1 cellular context compared by ENCODE assay signal in the genomic region with DNA sequence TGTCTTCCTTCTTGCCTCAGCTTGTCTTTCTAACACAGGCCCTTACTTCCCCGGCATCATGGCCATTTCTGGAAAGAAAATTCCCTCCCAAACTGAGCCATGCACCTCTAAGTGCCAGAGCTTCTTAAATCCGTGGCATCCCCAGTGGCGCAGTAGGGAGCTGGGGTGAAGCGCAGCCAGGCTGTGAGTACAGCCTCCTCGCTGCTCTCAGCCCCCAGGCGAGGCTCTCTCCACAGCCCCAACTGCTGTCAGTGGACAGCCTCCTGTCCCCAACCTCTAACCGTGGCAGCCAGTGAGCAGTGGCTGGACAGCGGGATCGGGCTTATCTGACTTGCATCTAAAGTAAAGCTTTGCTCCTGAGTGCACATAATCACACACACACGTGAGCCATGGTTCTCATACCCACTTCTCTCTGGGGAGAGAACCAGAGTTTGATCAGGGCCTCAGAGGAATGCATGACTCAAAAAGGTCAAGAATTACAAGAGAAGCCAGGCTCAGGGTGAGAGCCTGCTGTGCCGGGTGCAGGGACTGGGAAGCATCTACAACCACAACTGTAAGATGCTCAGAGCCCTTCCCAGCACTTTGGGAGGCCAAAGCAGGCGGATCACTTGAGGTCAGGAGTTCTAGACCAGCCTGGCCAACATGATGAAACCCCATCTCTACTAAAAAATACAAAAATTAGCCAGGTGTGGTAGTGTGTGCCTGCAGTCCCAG.
A peak's percentile ranks its signal among the peaks of the same experiment; 100 is the strongest.
TF ChIP-seq lines count a peak whose summit lies in the region.

No MANE protein-coding gene starts in this region.

TF ChIP-seq in HepG2, 621 proteins besides CTCF, POLR2A, EP300 and RAD21 (continued from another document and continues in another):
- TF ChIP-seq, protein P1, sequence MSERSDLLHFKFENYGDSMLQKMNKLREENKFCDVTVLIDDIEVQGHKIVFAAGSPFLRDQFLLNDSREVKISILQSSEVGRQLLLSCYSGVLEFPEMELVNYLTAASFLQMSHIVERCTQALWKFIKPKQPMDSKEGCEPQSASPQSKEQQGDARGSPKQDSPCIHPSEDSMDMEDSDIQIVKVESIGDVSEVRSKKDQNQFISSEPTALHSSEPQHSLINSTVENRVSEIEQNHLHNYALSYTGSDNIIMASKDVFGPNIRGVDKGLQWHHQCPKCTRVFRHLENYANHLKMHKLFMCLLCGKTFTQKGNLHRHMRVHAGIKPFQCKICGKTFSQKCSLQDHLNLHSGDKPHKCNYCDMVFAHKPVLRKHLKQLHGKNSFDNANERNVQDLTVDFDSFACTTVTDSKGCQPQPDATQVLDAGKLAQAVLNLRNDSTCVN (CRISPR knock-in tag; IDR thresholded peaks at IDR 0.05; ENCODE audit: borderline replicate concordance) = peak; percentile 86; the same call in 1 of the 2 replicates
- TF ChIP-seq ARID4A (CRISPR knock-in tag; IDR thresholded peaks at IDR 0.05; ENCODE audit: borderline replicate concordance) (peak; percentile 55; the same call in 1 of the 2 replicates), ZNF713 (CRISPR knock-in tag; IDR thresholded peaks at IDR 0.05) (no peak), NFYB (CRISPR knock-in tag; IDR thresholded peaks at IDR 0.05) (peak; percentile 21; the same call in 1 of the 2 replicates), SRF (IDR thresholded peaks at IDR 0.05; ENCODE audit: low read depth, low read length) (no peak), CHD2 (IDR thresholded peaks at IDR 0.05; ENCODE audit: low read depth, low read length) (no peak; the same call in 1 of the 2 replicates), ZNF431 (CRISPR knock-in tag; IDR thresholded peaks at IDR 0.05; ENCODE audit: borderline replicate concordance, low read depth) (no peak), CAMTA2 (CRISPR knock-in tag; IDR thresholded peaks at IDR 0.05; ENCODE audit: borderline replicate concordance) (no peak), RBM22 (optimal IDR thresholded peaks at IDR 0.05; ENCODE audit: low read length) (no peak), ZNF605 (CRISPR knock-in tag; IDR thresholded peaks at IDR 0.05) (no peak; the same call in 1 of the 2 replicates), POGK (CRISPR knock-in tag; conservative IDR thresholded peaks at IDR 0.05) (peak; percentile 66), MLX (CRISPR knock-in tag; IDR thresholded peaks at IDR 0.05) (peak; percentile 91), RNF2 (conservative IDR thresholded peaks at IDR 0.05; ENCODE audit: low read depth) (no peak), GATAD1 (CRISPR knock-in tag; IDR thresholded peaks at IDR 0.05) (peak; percentile 57), ZNF510 (CRISPR knock-in tag; IDR thresholded peaks at IDR 0.05; ENCODE audit: low read depth) (no peak; the same call in 1 of the 2 replicates), SRSF1 (optimal IDR thresholded peaks at IDR 0.05; ENCODE audit: low read depth, low read length) (no peak), ZNF253 (CRISPR knock-in tag; IDR thresholded peaks at IDR 0.05; ENCODE audit: borderline replicate concordance) (peak; percentile 71; the same call in 1 of the 2 replicates), ZFP36 (IDR thresholded peaks at IDR 0.05; ENCODE audit: borderline replicate concordance, low read depth, low read length, partially characterized antibody) (no peak), GMEB1 (CRISPR knock-in tag; IDR thresholded peaks at IDR 0.05; ENCODE audit: borderline replicate concordance) (no peak), MTA3 (CRISPR knock-in tag; IDR thresholded peaks at IDR 0.05) (no peak), THAP11 (CRISPR knock-in tag; IDR thresholded peaks at IDR 0.05) (peak; percentile 78), ZNF552 (CRISPR knock-in tag; IDR thresholded peaks at IDR 0.05; ENCODE audit: borderline replicate concordance) (no peak), XRCC5 (optimal IDR thresholded peaks at IDR 0.05; ENCODE audit: low read length) (no peak), ZNF772 (CRISPR knock-in tag; IDR thresholded peaks at IDR 0.05) (peak; percentile 28; the same call in 1 of the 2 replicates), CBX5 (CRISPR knock-in tag; IDR thresholded peaks at IDR 0.05; ENCODE audit: borderline replicate concordance) (peak; percentile 47; the same call in 1 of the 2 replicates), ZSCAN29 (CRISPR knock-in tag; conservative IDR thresholded peaks at IDR 0.05) (0 out of 2 replicates have a peak, but pooled peaks have one; percentile 36), NR1H2 (CRISPR knock-in tag; IDR thresholded peaks at IDR 0.05; ENCODE audit: borderline replicate concordance, low read depth) (no peak), ZNF256 (CRISPR knock-in tag; conservative IDR thresholded peaks at IDR 0.05) (no peak), BRCA1 (CRISPR knock-in tag; IDR thresholded peaks at IDR 0.05) (no peak)
- TF ChIP-seq, protein P2, sequence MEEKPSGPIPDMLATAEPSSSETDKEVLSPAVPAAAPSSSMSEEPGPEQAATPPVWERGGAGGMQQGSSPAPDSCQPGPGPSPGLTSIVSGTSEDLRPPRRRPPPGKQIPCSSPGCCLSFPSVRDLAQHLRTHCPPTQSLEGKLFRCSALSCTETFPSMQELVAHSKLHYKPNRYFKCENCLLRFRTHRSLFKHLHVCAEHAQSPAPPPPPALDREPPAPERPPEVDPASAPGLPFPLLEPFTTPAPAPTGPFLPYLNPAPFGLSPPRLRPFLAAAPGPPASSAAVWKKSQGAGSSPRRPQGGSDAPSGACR (CRISPR knock-in tag; IDR thresholded peaks at IDR 0.05) = no peak
- TF ChIP-seq, protein P3, sequence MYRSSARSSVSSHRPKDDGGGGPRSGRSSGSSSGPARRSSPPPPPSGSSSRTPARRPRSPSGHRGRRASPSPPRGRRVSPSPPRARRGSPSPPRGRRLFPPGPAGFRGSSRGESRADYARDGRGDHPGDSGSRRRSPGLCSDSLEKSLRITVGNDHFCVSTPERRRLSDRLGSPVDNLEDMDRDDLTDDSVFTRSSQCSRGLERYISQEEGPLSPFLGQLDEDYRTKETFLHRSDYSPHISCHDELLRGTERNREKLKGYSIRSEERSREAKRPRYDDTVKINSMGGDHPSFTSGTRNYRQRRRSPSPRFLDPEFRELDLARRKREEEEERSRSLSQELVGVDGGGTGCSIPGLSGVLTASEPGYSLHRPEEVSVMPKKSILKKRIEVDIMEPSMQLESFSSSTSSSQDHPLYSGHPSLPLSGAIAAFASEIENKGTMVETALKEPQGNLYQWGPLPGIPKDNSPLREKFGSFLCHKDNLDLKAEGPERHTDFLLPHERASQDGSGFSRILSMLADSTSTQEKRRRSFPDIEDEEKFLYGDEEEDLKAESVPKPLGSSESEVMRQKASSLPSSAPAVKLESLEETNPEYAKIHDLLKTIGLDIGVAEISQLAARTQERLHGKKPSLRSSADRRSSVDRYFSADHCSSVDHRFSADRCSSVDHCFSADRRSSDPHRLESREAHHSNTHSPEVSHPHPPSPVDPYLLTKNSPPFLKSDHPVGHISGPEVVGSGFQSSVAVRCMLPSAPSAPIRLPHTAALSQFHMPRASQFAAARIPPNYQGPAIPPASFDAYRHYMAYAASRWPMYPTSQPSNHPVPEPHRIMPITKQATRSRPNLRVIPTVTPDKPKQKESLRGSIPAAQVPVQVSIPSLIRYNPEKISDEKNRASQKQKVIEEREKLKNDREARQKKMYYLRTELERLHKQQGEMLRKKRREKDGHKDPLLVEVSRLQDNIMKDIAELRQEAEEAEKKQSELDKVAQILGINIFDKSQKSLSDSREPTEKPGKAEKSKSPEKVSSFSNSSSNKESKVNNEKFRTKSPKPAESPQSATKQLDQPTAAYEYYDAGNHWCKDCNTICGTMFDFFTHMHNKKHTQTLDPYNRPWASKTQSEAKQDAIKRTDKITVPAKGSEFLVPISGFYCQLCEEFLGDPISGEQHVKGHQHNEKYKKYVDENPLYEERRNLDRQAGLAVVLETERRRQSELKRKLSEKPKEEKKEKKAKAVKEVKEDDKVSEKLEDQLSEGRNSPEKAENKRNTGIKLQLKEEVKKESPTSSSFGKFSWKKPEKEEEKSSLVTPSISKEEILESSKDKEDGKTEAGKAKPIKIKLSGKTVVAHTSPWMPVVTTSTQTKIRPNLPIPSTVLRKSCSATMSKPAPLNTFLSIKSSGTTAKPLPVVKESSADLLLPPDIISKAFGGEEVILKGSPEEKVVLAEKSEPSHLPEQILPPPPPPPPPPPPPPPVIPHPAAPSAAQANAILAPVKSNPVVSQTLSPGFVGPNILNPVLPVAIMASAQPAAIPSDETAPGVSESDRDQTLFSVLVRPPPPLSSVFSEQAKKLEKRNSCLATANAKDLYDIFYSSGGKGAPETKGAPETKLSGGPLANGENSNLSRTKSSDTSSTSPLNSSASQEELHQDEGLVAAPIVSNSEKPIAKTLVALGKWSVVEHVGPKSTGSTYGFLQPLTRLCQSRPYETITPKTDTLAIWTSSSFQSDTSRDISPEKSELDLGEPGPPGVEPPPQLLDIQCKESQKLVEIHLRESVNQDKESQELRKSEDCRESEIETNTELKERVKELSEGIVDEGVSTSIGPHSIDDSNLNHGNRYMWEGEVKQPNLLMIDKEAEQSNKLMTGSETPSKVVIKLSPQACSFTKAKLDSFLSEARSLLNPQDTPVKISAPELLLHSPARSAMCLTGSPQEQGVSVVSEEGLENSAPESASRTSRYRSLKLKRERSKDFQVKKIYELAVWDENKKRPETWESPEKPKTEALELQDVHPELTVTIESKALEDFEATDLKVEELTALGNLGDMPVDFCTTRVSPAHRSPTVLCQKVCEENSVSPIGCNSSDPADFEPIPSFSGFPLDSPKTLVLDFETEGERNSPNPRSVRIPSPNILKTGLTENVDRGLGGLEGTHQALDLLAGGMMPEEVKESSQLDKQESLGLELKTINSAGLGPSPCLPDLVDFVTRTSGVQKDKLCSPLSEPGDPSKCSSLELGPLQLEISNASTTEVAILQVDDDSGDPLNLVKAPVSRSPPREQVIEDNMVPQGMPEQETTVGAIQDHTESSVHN (CRISPR knock-in tag; IDR thresholded peaks at IDR 0.05) = no peak
- TF ChIP-seq, protein P4, sequence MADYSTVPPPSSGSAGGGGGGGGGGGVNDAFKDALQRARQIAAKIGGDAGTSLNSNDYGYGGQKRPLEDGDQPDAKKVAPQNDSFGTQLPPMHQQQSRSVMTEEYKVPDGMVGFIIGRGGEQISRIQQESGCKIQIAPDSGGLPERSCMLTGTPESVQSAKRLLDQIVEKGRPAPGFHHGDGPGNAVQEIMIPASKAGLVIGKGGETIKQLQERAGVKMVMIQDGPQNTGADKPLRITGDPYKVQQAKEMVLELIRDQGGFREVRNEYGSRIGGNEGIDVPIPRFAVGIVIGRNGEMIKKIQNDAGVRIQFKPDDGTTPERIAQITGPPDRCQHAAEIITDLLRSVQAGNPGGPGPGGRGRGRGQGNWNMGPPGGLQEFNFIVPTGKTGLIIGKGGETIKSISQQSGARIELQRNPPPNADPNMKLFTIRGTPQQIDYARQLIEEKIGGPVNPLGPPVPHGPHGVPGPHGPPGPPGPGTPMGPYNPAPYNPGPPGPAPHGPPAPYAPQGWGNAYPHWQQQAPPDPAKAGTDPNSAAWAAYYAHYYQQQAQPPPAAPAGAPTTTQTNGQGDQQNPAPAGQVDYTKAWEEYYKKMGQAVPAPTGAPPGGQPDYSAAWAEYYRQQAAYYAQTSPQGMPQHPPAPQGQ (CRISPR knock-in tag; IDR thresholded peaks at IDR 0.05; ENCODE audit: borderline replicate concordance) = no peak
